23 cellular contexts compared by ENCODE assay signal in genomic region chr11:122195790-122196189, GRCh38.
A peak's percentile ranks its signal among the peaks of the same experiment; 100 is the strongest.
DNase-seq lines count a peak whose midpoint lies in the region; ATAC-seq, FAIRE-seq and TF ChIP-seq lines count a peak whose summit lies in the region.
"Had no signal": no experiment of that assay in that cellular context is flagged by ENCODE, and none has a peak within 500 bp of the region (broad histone marks: within the 10 kb centered on the region; RNA-seq: fewer than 3 reads in every experiment).

No MANE protein-coding gene starts in this region.

- intact Hi-C loops in ascending aorta (cut with DNase I) (loop anchor here (10.0 kb wide), 1 partner anchor 939 kb away; no protein-coding TSS in a partner anchor), tibial artery (cut with DNase I; ENCODE audit: low total_unique reads) (no loop called here), CD14-positive monocyte (cut with micrococcal nuclease) (no loop called here)

- CTCF ChIA-PET in SK-N-SH (lab: Yijun Ruan, JAX) = interaction anchor here (1.2 to 3.1 kb wide), 4 partner anchors 8 to 88 kb away, joined by 3 to 16 read pairs (median 8); no protein-coding TSS in a partner anchor

- H2AFZ ChIP-seq in SK-N-SH (ENCODE audit: low read depth) = no peak overlapping the region
- H2AFZ ChIP-seq: GM23338 had no signal

- ATAC-seq in SK-N-SH treated with all-trans-retinoic acid at 6 μM for 48 hours (no peak), gastroesophageal sphincter (no peak)
- ATAC-seq: GM12878, GM23338, HepG2 had no signal

- H3K27ac ChIP-seq in SK-N-SH (ENCODE audit: low read depth in 2 of 2, low read length in 1 of 2) (peak overlapping the region; percentile 76 to 99; a peak in 3 of 4 replicates), ascending aorta (peak overlapping the region; percentile 89 to 92), gastroesophageal sphincter (peak overlapping the region in 3 of 4 donors; percentile 63 to 81 (median 79)), tibial artery (peak overlapping the region; percentile 62 to 71)
- H3K27ac ChIP-seq: 22Rv1, BLaER1, KMS-11, Peyer's patch had no signal

- no peak for FAIRE-seq in urothelium cell line (lab: Jason Lieb, UNC)
- FAIRE-seq: GM12878, HepG2 had no signal

- 96% methylated on average over 3 of the region's 3 CpGs for WGBS in SK-N-SH (ENCODE audit: low lambda C conversion rate)
- 51 to 56% methylated on average over 3 of the region's 3 CpGs for whole genome bisulfite sequencing in gastroesophageal sphincter (ENCODE audit: low coverage in 1 of 2), 2 donors

- H3K27me3 ChIP-seq in SK-N-SH (ENCODE audit: insufficient read depth) (no peaks in the 10 kb centered on the region), ascending aorta (no peaks in the 10 kb centered on the region), gastroesophageal sphincter (no peaks in the 10 kb centered on the region), tibial artery (no peaks in the 10 kb centered on the region)
- H3K27me3 ChIP-seq: BLaER1, MG63, Peyer's patch had no signal

- peaks cover 93% of the 10 kb centered on the region for H3K79me2 ChIP-seq in SK-N-SH (ENCODE audit: insufficient read depth)

- TF ChIP-seq EP300 in SK-N-SH (IDR thresholded peaks at IDR 0.05; ENCODE audit: borderline replicate concordance in 1 of 2, low read depth in 1 of 2, low read length in 1 of 2) (no peak), gastroesophageal sphincter (IDR thresholded peaks at IDR 0.05) (no peak)

- H3K4me1 Mint-ChIP-seq in CD14-positive monocyte = no peaks in the 10 kb centered on the region
- H3K4me1 Mint-ChIP-seq: GM23338 had no signal

- H4K20me1 ChIP-seq in SK-N-SH (ENCODE audit: insufficient read depth) = no peaks in the 10 kb centered on the region
- H4K20me1 ChIP-seq: BLaER1 had no signal

- H3K9ac ChIP-seq in SK-N-SH = no peak overlapping the region
- H3K9ac ChIP-seq: BLaER1, KMS-11 had no signal

- H3K4me3 ChIP-seq in SK-N-SH (ENCODE audit: low read depth in 2 of 2, low read length in 1 of 2) (no peak overlapping the region), ascending aorta (no peak overlapping the region), gastroesophageal sphincter (no peak overlapping the region), tibial artery (no peak overlapping the region)
- H3K4me3 ChIP-seq: BLaER1, GM12878, GM23338, MG63, Peyer's patch had no signal

- peaks cover 55% of the 10 kb centered on the region for H3F3A ChIP-seq in SK-N-SH (replicated peaks; ENCODE audit: insufficient read depth)

- peaks cover 0 to 7% (median 2%) of the 10 kb centered on the region in 3 donors for H3K27me3 Mint-ChIP-seq in CD14-positive monocyte (ENCODE audit: low read depth in 3 of 3)

- no peak overlapping the region for H3K4me3 Mint-ChIP-seq in CD14-positive monocyte
- H3K4me3 Mint-ChIP-seq: GM23338 had no signal

- DNase-seq in SK-N-SH = no peak
- DNase-seq in ascending aorta (ENCODE audit: low spot score in 2 of 2) = no peak
- no peak for DNase-seq in tibial artery
- DNase-seq in activated naive CD4-positive, alpha-beta T cell treated with Interleukin-2 at 50 U/mL for 16 hours = no peak
- no peak for DNase-seq in urothelium cell line (ENCODE audit: low spot score)
- DNase-seq in CD14-positive monocyte (ENCODE audit: low spot score) = no peak
- DNase-seq: GDM1, MG63, NCI-H1092, NCI-H146, NCI-H2081, NCI-H510A, NCI-H82, Peyer's patch, Right ventricle myocardium superior had no signal

- TF ChIP-seq CTCF in SK-N-SH (IDR thresholded peaks at IDR 0.05) (no peak), ascending aorta (IDR thresholded peaks at IDR 0.05) (no peak), gastroesophageal sphincter (IDR thresholded peaks at IDR 0.05) (no peak), tibial artery (IDR thresholded peaks at IDR 0.05) (no peak), CD14-positive monocyte (IDR thresholded peaks at IDR 0.05) (no peak)

- H3K27ac Mint-ChIP-seq in CD14-positive monocyte = no peak overlapping the region
- H3K27ac Mint-ChIP-seq: GM23338 had no signal

- H3K4me2 ChIP-seq in SK-N-SH = peak overlapping the region; percentile 56; the same call in 1 of the 2 replicates
- H3K4me2 ChIP-seq: BLaER1, GM23338, KMS-11 had no signal

- POLR2A ChIA-PET in SK-N-SH (lab: Yijun Ruan, JAX) = no interaction called here

- H3K4me1 ChIP-seq in SK-N-SH (ENCODE audit: control insufficient read depth in 1 of 2, insufficient read depth in 2 of 2, low read depth in 1 of 2, low read length in 1 of 2) (peaks cover 0 to 64% of the 10 kb centered on the region in 2 experiments), ascending aorta (peaks cover 4 to 79% of the 10 kb centered on the region in 2 donors), gastroesophageal sphincter (peaks cover 0 to 87% (median 4%) of the 10 kb centered on the region in 3 donors), tibial artery (peaks cover 0 to 91% (median 32%) of the 10 kb centered on the region in 4 donors)
- H3K4me1 ChIP-seq: BLaER1, Peyer's patch had no signal

- H3K9me2 ChIP-seq in SK-N-SH = no peaks in the 10 kb centered on the region

- TF ChIP-seq POLR2A in gastroesophageal sphincter (IDR thresholded peaks at IDR 0.05) = no peak

- no peak for TF ChIP-seq RAD21 in SK-N-SH (IDR thresholded peaks at IDR 0.05; ENCODE audit: low read length)

- no peaks in the 10 kb centered on the region for H3K36me3 ChIP-seq in SK-N-SH (replicated peaks in 1 of 2; ENCODE audit: control insufficient read depth in 1 of 2, insufficient read depth in 2 of 2, low read length in 1 of 2)
- no peaks in the 10 kb centered on the region for H3K36me3 ChIP-seq in ascending aorta
- no peaks in the 10 kb centered on the region for H3K36me3 ChIP-seq in gastroesophageal sphincter
- no peaks in the 10 kb centered on the region for H3K36me3 ChIP-seq in tibial artery
- H3K36me3 ChIP-seq: BLaER1, Peyer's patch had no signal

- H3K9me3 ChIP-seq in SK-N-SH = no peaks in the 10 kb centered on the region
- no peaks in the 10 kb centered on the region for H3K9me3 ChIP-seq in ascending aorta
- no peaks in the 10 kb centered on the region for H3K9me3 ChIP-seq in gastroesophageal sphincter
- H3K9me3 ChIP-seq in tibial artery = no peaks in the 10 kb centered on the region
- H3K9me3 ChIP-seq: BLaER1, MG63, Peyer's patch had no signal

- no peaks in the 10 kb centered on the region for H3K9me3 Mint-ChIP-seq in CD14-positive monocyte
- H3K9me3 Mint-ChIP-seq: GM23338 had no signal

- no peaks in the 10 kb centered on the region for H3K36me3 Mint-ChIP-seq in CD14-positive monocyte

TF ChIP-seq in SK-N-SH, 30 proteins besides CTCF, POLR2A, EP300 and RAD21 (continues in another document):
- TF ChIP-seq TAF1 (IDR thresholded peaks at IDR 0.05; ENCODE audit: borderline replicate concordance, low read depth, low read length) = no peak
- TF ChIP-seq RCOR1 (IDR thresholded peaks at IDR 0.05; ENCODE audit: low read length) = no peak
- TF ChIP-seq USF1 (IDR thresholded peaks at IDR 0.05; ENCODE audit: borderline replicate concordance, low read depth) = no peak
- no peak for TF ChIP-seq TCF12 (IDR thresholded peaks at IDR 0.05)

TF ChIP-seq in SK-N-SH treated with all-trans-retinoic acid at 6 μM for 48 hours, 23 proteins besides CTCF, POLR2A, EP300 and RAD21 (continues in another document):
- TF ChIP-seq ZNF70 (CRISPR knock-in tag; IDR thresholded peaks at IDR 0.05) = no peak
- TF ChIP-seq GLIS3 (CRISPR knock-in tag; IDR thresholded peaks at IDR 0.05) = no peak
- no peak for TF ChIP-seq ESRRG (CRISPR knock-in tag; IDR thresholded peaks at IDR 0.05)
- TF ChIP-seq ZFP30 (CRISPR knock-in tag; IDR thresholded peaks at IDR 0.05) = no peak
- TF ChIP-seq, protein P1, sequence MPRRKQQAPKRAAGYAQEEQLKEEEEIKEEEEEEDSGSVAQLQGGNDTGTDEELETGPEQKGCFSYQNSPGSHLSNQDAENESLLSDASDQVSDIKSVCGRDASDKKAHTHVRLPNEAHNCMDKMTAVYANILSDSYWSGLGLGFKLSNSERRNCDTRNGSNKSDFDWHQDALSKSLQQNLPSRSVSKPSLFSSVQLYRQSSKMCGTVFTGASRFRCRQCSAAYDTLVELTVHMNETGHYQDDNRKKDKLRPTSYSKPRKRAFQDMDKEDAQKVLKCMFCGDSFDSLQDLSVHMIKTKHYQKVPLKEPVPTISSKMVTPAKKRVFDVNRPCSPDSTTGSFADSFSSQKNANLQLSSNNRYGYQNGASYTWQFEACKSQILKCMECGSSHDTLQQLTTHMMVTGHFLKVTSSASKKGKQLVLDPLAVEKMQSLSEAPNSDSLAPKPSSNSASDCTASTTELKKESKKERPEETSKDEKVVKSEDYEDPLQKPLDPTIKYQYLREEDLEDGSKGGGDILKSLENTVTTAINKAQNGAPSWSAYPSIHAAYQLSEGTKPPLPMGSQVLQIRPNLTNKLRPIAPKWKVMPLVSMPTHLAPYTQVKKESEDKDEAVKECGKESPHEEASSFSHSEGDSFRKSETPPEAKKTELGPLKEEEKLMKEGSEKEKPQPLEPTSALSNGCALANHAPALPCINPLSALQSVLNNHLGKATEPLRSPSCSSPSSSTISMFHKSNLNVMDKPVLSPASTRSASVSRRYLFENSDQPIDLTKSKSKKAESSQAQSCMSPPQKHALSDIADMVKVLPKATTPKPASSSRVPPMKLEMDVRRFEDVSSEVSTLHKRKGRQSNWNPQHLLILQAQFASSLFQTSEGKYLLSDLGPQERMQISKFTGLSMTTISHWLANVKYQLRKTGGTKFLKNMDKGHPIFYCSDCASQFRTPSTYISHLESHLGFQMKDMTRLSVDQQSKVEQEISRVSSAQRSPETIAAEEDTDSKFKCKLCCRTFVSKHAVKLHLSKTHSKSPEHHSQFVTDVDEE (CRISPR knock-in tag; IDR thresholded peaks at IDR 0.05) = no peak
- no peak for TF ChIP-seq SNAI2 (CRISPR knock-in tag; IDR thresholded peaks at IDR 0.05)
- TF ChIP-seq TCF4 (CRISPR knock-in tag; IDR thresholded peaks at IDR 0.05; ENCODE audit: borderline replicate concordance) = no peak
- no peak for TF ChIP-seq BACH2 (CRISPR knock-in tag; IDR thresholded peaks at IDR 0.05; ENCODE audit: borderline replicate concordance)
- TF ChIP-seq, protein P2, sequence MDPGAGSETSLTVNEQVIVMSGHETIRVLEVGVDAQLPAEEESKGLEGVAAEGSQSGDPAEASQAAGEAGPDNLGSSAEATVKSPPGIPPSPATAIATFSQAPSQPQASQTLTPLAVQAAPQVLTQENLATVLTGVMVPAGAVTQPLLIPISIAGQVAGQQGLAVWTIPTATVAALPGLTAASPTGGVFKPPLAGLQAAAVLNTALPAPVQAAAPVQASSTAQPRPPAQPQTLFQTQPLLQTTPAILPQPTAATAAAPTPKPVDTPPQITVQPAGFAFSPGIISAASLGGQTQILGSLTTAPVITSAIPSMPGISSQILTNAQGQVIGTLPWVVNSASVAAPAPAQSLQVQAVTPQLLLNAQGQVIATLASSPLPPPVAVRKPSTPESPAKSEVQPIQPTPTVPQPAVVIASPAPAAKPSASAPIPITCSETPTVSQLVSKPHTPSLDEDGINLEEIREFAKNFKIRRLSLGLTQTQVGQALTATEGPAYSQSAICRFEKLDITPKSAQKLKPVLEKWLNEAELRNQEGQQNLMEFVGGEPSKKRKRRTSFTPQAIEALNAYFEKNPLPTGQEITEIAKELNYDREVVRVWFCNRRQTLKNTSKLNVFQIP (CRISPR knock-in tag; IDR thresholded peaks at IDR 0.05; ENCODE audit: borderline replicate concordance, low read depth) = no peak
- no peak for TF ChIP-seq CSDC2 (CRISPR knock-in tag; IDR thresholded peaks at IDR 0.05)
